In genomic region chr12:128684357-128684756, GRCh38 we compare ENCODE assay signal across 19 cellular contexts.
DNase-seq lines count a peak whose midpoint lies in the region; ATAC-seq and TF ChIP-seq lines count a peak whose summit lies in the region.
"Had no signal": no experiment of that assay in that cellular context is flagged by ENCODE, and none has a peak within 500 bp of the region (broad histone marks: within the 10 kb centered on the region; RNA-seq: fewer than 3 reads in every experiment).

No MANE protein-coding gene starts in this region.

- DNase-seq in MG63 (peak; percentile 8), dorsolateral prefrontal cortex (peak in 6 of 10 donors; percentile 26 to 80 (median 51)), midbrain (lab: John Stamatoyannopoulos, UW) (peak; percentile 6), superior temporal gyrus (ENCODE audit: extremely low spot score) (peak; percentile 65), natural killer cell (no peak), progenitor cell of endocrine pancreas (ENCODE audit: low spot score, unreplicated experiment) (no peak), iPS-NIHi11 (ENCODE audit: low spot score) (no peak)
- DNase-seq in activated effector memory CD4-positive, alpha-beta T cell treated with Interleukin-2 at 50 U/mL for 16 hours = no peak
- DNase-seq: DMS 273 treated with DMSO at 0.1 percent for 48 hours, MM.1S, NCI-H1417, NCI-H187 treated with DMSO at 0.1 percent for 48 hours, NCI-H2171 treated with DMSO at 0.1 percent for 48 hours, NCI-H510A, NCI-H774, PC-9 had no signal

- no peaks in the 10 kb centered on the region for H3K9me3 ChIP-seq in MG63
- H3K9me3 ChIP-seq: A549, HAP-1 had no signal

- H3K36me3 Mint-ChIP-seq in natural killer cell (no peaks in the 10 kb centered on the region), progenitor cell of endocrine pancreas (ENCODE audit: insufficient read depth) (no peaks in the 10 kb centered on the region)

- H3K4me1 Mint-ChIP-seq in natural killer cell = peaks cover 0 to 5% of the 10 kb centered on the region in 2 donors
- H3K4me1 Mint-ChIP-seq in progenitor cell of endocrine pancreas (ENCODE audit: low read depth) = no peaks in the 10 kb centered on the region

- no peak overlapping the region for H3K4me3 Mint-ChIP-seq in natural killer cell
- no peak overlapping the region for H3K4me3 Mint-ChIP-seq in progenitor cell of endocrine pancreas (ENCODE audit: low read depth)

- H3K27ac ChIP-seq in dorsolateral prefrontal cortex = peak overlapping the region in 12 of 59 donors; percentile 2 to 67 (median 32)
- H3K27ac ChIP-seq: A549, C4-2B, PC-9 had no signal

- no peaks in the 10 kb centered on the region for H3K36me3 ChIP-seq in MG63
- H3K36me3 ChIP-seq: HAP-1 had no signal

- H3K9me3 Mint-ChIP-seq in natural killer cell (no peaks in the 10 kb centered on the region), progenitor cell of endocrine pancreas (ENCODE audit: low read depth) (no peaks in the 10 kb centered on the region)

- no peak for ATAC-seq in natural killer cell
- ATAC-seq: A549 had no signal

- TF ChIP-seq CTCF in dorsolateral prefrontal cortex (IDR thresholded peaks at IDR 0.05 in 54 of 56, conservative IDR thresholded peaks at IDR 0.05 in 2 of 56; ENCODE audit: low read depth in 1 of 56, partially characterized antibody in 56 of 56) (no peak), natural killer cell (IDR thresholded peaks at IDR 0.05) (no peak), progenitor cell of endocrine pancreas (IDR thresholded peaks at IDR 0.05; ENCODE audit: unreplicated experiment) (no peak)

- H3K4me3 ChIP-seq in MG63 (no peak overlapping the region), dorsolateral prefrontal cortex (peak overlapping the region in 2 of 59 donors; percentile 7 to 17)
- H3K4me3 ChIP-seq: A549, HAP-1, PC-9 had no signal

- H3K27ac Mint-ChIP-seq in natural killer cell (no peak overlapping the region), progenitor cell of endocrine pancreas (no peak overlapping the region)

- no peaks in the 10 kb centered on the region for H3K27me3 Mint-ChIP-seq in natural killer cell (ENCODE audit: low read depth in 2 of 2)
- H3K27me3 Mint-ChIP-seq in progenitor cell of endocrine pancreas = peaks cover 2% of the 10 kb centered on the region

- H3K27me3 ChIP-seq in MG63 (no peaks in the 10 kb centered on the region), dorsolateral prefrontal cortex (no peaks in the 10 kb centered on the region)

- intact Hi-C loops in dorsolateral prefrontal cortex (cut with DNase I) = no loop called here
- intact Hi-C loops in natural killer cell (cut with micrococcal nuclease) = no loop called here

Comparison
In these comparisons a context has a peak if more than half of its experiments do, and no peak if none do; other contexts are left out.
1. DNase-seq: peak in MG63 (single experiment), dorsolateral prefrontal cortex (6 of 10), midbrain (single experiment) and superior temporal gyrus (single experiment); none in natural killer cell (single experiment), progenitor cell of endocrine pancreas (single experiment), iPS-NIHi11 (single experiment) and activated effector memory CD4-positive, alpha-beta T cell treated with Interleukin-2 at 50 U/mL for 16 hours (single experiment).